In genomic region chr15:65796610-65797012, GRCh38 we compare ENCODE assay signal across 11 cellular contexts.
DNase-seq lines count a peak whose midpoint lies in the region; ATAC-seq lines count a peak whose summit lies in the region.
"Had no signal": no experiment of that assay in that cellular context is flagged by ENCODE, and none has a peak within 500 bp of the region (broad histone marks: within the 10 kb centered on the region; RNA-seq: fewer than 3 reads in every experiment).

No MANE protein-coding gene starts in this region.

- H3K27me3 Mint-ChIP-seq in central memory CD8-positive, alpha-beta T cell, result no peaks in the 10 kb centered on the region

- DNase-seq in DMS53 (lab: John Stamatoyannopoulos, UW), result peak; percentile 29
- no peak for DNase-seq in DMS53 treated with DMSO at 0.1 percent for 48 hours (lab: John Stamatoyannopoulos, UW; ENCODE audit: unreplicated experiment)
- peak; percentile 80 for DNase-seq in NCI-H226
- no peak for DNase-seq in central memory CD8-positive, alpha-beta T cell (ENCODE audit: low spot score in 2 of 2)
- DNase-seq in non-pigmented ciliary epithelial cell (ENCODE audit: low read depth), result peak; percentile 70
- no peak for DNase-seq in OCI-M2 (lab: John Stamatoyannopoulos, UW; ENCODE audit: unreplicated experiment)
- DNase-seq in NCI-H1694 treated with DMSO at 0.1 percent for 48 hours (lab: John Stamatoyannopoulos, UW), result no peak
- DNase-seq: glutamatergic neuron; NCI-H524 treated with DMSO at 0.1 percent for 48 hours; stimulated activated naive CD8-positive, alpha-beta T cell treated with anti-CD3 and anti-CD28 coated beads, Interleukin-15, Interleukin-2, amounts not matched to agents 100 U/mL and 50 U/mL, for 24 hours had no signal

- H3K36me3 Mint-ChIP-seq in central memory CD8-positive, alpha-beta T cell (ENCODE audit: insufficient read depth), result peaks cover 10% of the 10 kb centered on the region

- no peak overlapping the region for H3K4me3 Mint-ChIP-seq in central memory CD8-positive, alpha-beta T cell

- ATAC-seq in central memory CD8-positive, alpha-beta T cell (replicated peaks; ENCODE audit: extremely low read depth, poor library complexity, severe bottlenecking), result no peak
- ATAC-seq in HG03039 (IDR thresholded peaks at IDR 0.05; ENCODE audit: unreplicated experiment), result no peak
- ATAC-seq: stimulated activated naive CD8-positive, alpha-beta T cell treated with anti-CD3 and anti-CD28 coated beads, Interleukin-15, Interleukin-2, amounts not matched to agents 100 U/mL and 50 U/mL, for 24 hours had no signal

- H3K27ac Mint-ChIP-seq in central memory CD8-positive, alpha-beta T cell (ENCODE audit: low read depth), result peak overlapping the region; percentile 54

- H3K4me1 Mint-ChIP-seq in central memory CD8-positive, alpha-beta T cell, result peaks cover 24% of the 10 kb centered on the region

- H3K9me3 Mint-ChIP-seq in central memory CD8-positive, alpha-beta T cell, result no peaks in the 10 kb centered on the region

Comparison
In these comparisons a context has a peak if more than half of its experiments do, and no peak if none do; other contexts are left out.
1. DNase-seq: peak in DMS53 (single experiment), NCI-H226 (single experiment) and non-pigmented ciliary epithelial cell (single experiment); none in DMS53 treated with DMSO at 0.1 percent for 48 hours (single experiment), central memory CD8-positive, alpha-beta T cell (0 of 2), OCI-M2 (single experiment) and NCI-H1694 treated with DMSO at 0.1 percent for 48 hours (single experiment).